ENCODE assay signal across 1 cellular context in genomic region chr17:36144014-36144413, GRCh38.
TF ChIP-seq lines count a peak whose summit lies in the region.

No MANE protein-coding gene starts in this region.

TF ChIP-seq in K562, 482 proteins besides CTCF, POLR2A, EP300 and RAD21:
- TF ChIP-seq HMG20B (CRISPR knock-in tag; IDR thresholded peaks at IDR 0.05) (no peak), ZBTB8A (IDR thresholded peaks at IDR 0.05; ENCODE audit: partially characterized antibody) (no peak), PBX2 (CRISPR knock-in tag; IDR thresholded peaks at IDR 0.05; ENCODE audit: low read depth) (no peak), PBX2 (tag; conservative IDR thresholded peaks at IDR 0.05; ENCODE audit: low read depth) (peak; percentile 74), ZNF41 (CRISPR knock-in tag; conservative IDR thresholded peaks at IDR 0.05) (peak; percentile 75; the same call in 1 of the 2 replicates)
